ENCODE assay signal across 17 cellular contexts in the genomic region with DNA sequence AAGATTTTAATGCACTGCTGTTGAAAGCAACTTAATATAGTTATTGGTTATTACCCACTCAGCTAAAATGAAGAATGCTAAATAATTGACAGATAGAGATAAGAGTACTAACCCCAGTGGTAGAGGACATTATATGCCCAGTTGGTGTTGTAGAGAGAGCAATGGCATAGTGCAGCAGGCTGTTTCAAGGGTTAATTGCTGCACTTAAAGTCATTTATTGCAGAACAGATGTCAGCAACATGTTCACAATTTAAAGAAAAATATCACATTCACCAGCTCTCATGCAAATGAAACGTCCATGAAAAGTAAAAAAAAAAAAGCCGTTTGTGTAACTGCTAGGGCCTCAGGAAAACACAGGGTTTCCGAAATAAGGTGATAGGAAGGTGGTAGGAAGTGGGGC.
"Had no signal": no experiment of that assay in that cellular context is flagged by ENCODE, and none has a peak within 500 bp of the region (broad histone marks: within the 10 kb centered on the region; RNA-seq: fewer than 3 reads in every experiment).

No MANE protein-coding gene starts in this region.

- H3K36me3 ChIP-seq: MG63, SJSA1 had no signal

- H3K4me3 ChIP-seq: MG63, SJSA1, SK-N-MC had no signal

- H3K9me3 ChIP-seq: MG63, SJSA1 had no signal

- H3K27me3 ChIP-seq: SJSA1 had no signal

- H3K27ac ChIP-seq: SJSA1, SK-N-MC had no signal

- DNase-seq: KBM-7, MG63, NCI-H1092, NCI-H1436 treated with DMSO at 0.1 percent for 48 hours, NCI-H187, NCI-H2029, NCI-H2081 treated with DMSO at 0.1 percent for 48 hours, NCI-H345, NCI-H446 treated with DMSO at 0.1 percent for 48 hours, NCI-H510A treated with DMSO at 0.1 percent for 48 hours, NCI-H69, NCI-H774, Right ventricle myocardium superior, RPMI8226, SIG-M5 had no signal
